ENCODE assay signal across 8 cellular contexts in genomic region chr4:78057135-78057599, GRCh38. TPM values are rescaled to one million over a fixed set of nuclear protein-coding genes. Genes with fewer than 3 reads are reported as not detected.
A peak's percentile ranks its signal among the peaks of the same experiment; 100 is the strongest.
DNase-seq lines count a peak whose midpoint lies in the region; ATAC-seq, FAIRE-seq and TF ChIP-seq lines count a peak whose summit lies in the region.

TSS of gene FRAS1 (plus strand) at chr4:78057323. CDS start at chr4:78058010, 687 bp downstream.

- CTCF ChIA-PET in A549 (lab: Yijun Ruan, JAX) (interaction anchor here (0.8 to 1.7 kb wide), 4 partner anchors 33 to 493 kb away, joined by 3 to 7 read pairs (median 4); no protein-coding TSS in a partner anchor), RWPE1 (lab: Yijun Ruan, JAX) (interaction anchor here (0.7 kb wide), 2 partner anchors 16 to 35 kb away, joined by 3 to 5 read pairs; no protein-coding TSS in a partner anchor), HepG2 (lab: Yijun Ruan, JAX; ENCODE audit: low intra/inter-chr PET ratio, low total read pairs) (interaction anchor here (1.6 kb wide), 1 partner anchor 62 kb away, joined by 4 read pairs; no protein-coding TSS in a partner anchor)

- 0% methylated on average over 9 of the region's 39 CpGs for WGBS in A549 (ENCODE audit: missing lambda C conversion rate)
- WGBS in HepG2 (ENCODE audit: low lambda C conversion rate), result under 1% methylated on average over 25 of the region's 39 CpGs

- POLR2A ChIA-PET in A549 (lab: Yijun Ruan, JAX), result interaction anchor here (0.5 to 1.5 kb wide), 3 partner anchors 195 to 495 kb away, joined by 3 to 4 read pairs (median 4); partner anchors contain the start of genes ANXA3 and MRPL1
- POLR2A ChIA-PET in RWPE1 (lab: Yijun Ruan, JAX; ENCODE audit: low non-redundant PET), result no interaction called here
- POLR2A ChIA-PET in HepG2 (lab: Yijun Ruan, JAX), result interaction anchor here (0.8 to 2.3 kb wide), 15 partner anchors 8 to 195 kb away, joined by 3 to 19 read pairs (median 5); partner anchors contain the start of gene MRPL1

- H3K4me3 ChIP-seq in A549 (peak within 1 kb of the TSS; percentile 94), GM12865 (ENCODE audit: low read depth, low read length) (peak within 1 kb of the TSS; percentile 42), colonic mucosa (peak within 1 kb of the TSS; percentile 47), HepG2 (replicated peaks in 1 of 3; ENCODE audit: insufficient read depth in 1 of 3, low read depth in 2 of 3, low read length in 3 of 3) (peak within 1 kb of the TSS; percentile 67 to 97 (median 85))

- peaks cover 38% of the 10 kb centered on the region for H3K4me1 Mint-ChIP-seq in stimulated activated naive CD8-positive, alpha-beta T cell treated with anti-CD3 and anti-CD28 coated beads, Interleukin-15, amount 100 ng/mL, for 72 hours

- no peak for TF ChIP-seq EP300 in A549 (IDR thresholded peaks at IDR 0.05)
- TF ChIP-seq EP300 in HepG2 (IDR thresholded peaks at IDR 0.05; ENCODE audit: low read depth in 2 of 2, low read length in 2 of 2), result no peak
- no peak for TF ChIP-seq EP300 in HepG2 (CRISPR knock-in tag; IDR thresholded peaks at IDR 0.05; ENCODE audit: borderline replicate concordance)

- peak; percentile 26; the same call in 1 of the 2 replicates for TF ChIP-seq POLR2A in A549 (IDR thresholded peaks at IDR 0.05; ENCODE audit: low read length)
- peak in 1 of 2 experiments; percentile 76; a peak in 2 of 4 replicates for TF ChIP-seq POLR2A in HepG2 (IDR thresholded peaks at IDR 0.05; ENCODE audit: insufficient read depth in 1 of 2, low read depth in 2 of 2, low read length in 2 of 2)

- peak; percentile 17 to 20 for DNase-seq in A549 (ENCODE audit: low read depth in 1 of 2, low spot score in 1 of 2)
- no peak for DNase-seq in GM12865 (ENCODE audit: low read depth)
- peak; percentile 20 for DNase-seq in RWPE1 (ENCODE audit: low spot score)
- peak; percentile 47 for DNase-seq in colonic mucosa
- DNase-seq in HepG2 (ENCODE audit: low spot score), result peak; percentile 62
- peak; percentile 29 to 33 for DNase-seq in stimulated activated naive CD8-positive, alpha-beta T cell treated with anti-CD3 and anti-CD28 coated beads, Interleukin-15, amount 100 ng/mL, for 72 hours

- no peaks in the 10 kb centered on the region for H3K27me3 ChIP-seq in colonic mucosa
- no peaks in the 10 kb centered on the region; a peak in 1 of 5 replicates for H3K27me3 ChIP-seq in HepG2 (ENCODE audit: control insufficient read depth in 1 of 2, insufficient read depth in 2 of 2, low read length in 2 of 2)

- H3K27ac ChIP-seq in A549 (peak within 1 kb of the TSS; percentile 86 to 95), RWPE1 (peak within 1 kb of the TSS; percentile 59), colonic mucosa (no peak within 1 kb of the TSS), HepG2 (ENCODE audit: extremely low read length, insufficient read depth, low read length) (peak within 1 kb of the TSS; percentile 86)

- TF ChIP-seq CTCF in A549 (IDR thresholded peaks at IDR 0.05) (peak; percentile 14; the same call in 2 of the 3 replicates), GM12865 (IDR thresholded peaks at IDR 0.05; ENCODE audit: insufficient read depth, low read depth, low read length, missing control alignments) (no peak), RWPE1 (conservative IDR thresholded peaks at IDR 0.05; ENCODE audit: low read depth) (no peak), colonic mucosa (IDR thresholded peaks at IDR 0.05) (no peak), HepG2 (CRISPR knock-in tag; IDR thresholded peaks at IDR 0.05) (peak; percentile 71)

- H4K20me1 ChIP-seq in HepG2 (ENCODE audit: insufficient read depth, low read length), result peaks cover 8% of the 10 kb centered on the region; the same call in 1 of the 2 replicates

- H3K4me3 Mint-ChIP-seq in stimulated activated naive CD8-positive, alpha-beta T cell treated with anti-CD3 and anti-CD28 coated beads, Interleukin-15, amount 100 ng/mL, for 72 hours, result peak within 1 kb of the TSS; percentile 90 to 96

- H3K4me2 ChIP-seq in A549 (peak within 1 kb of the TSS; percentile 96), HepG2 (ENCODE audit: low read depth, low read length) (peak within 1 kb of the TSS; percentile 89)

- TF ChIP-seq RAD21 in A549 (conservative IDR thresholded peaks at IDR 0.05 in 1 of 2, IDR thresholded peaks at IDR 0.05 in 1 of 2), result no peak
- no peak; the same call in 1 of the 2 replicates for TF ChIP-seq RAD21 in HepG2 (CRISPR knock-in tag; IDR thresholded peaks at IDR 0.05)

- H3K9ac ChIP-seq in colonic mucosa (ENCODE audit: low read depth in 2 of 2, low read length in 2 of 2) (peak within 1 kb of the TSS; percentile 41 to 62), HepG2 (ENCODE audit: insufficient read depth, low read depth, low read length) (peak within 1 kb of the TSS; percentile 78)

- H3K36me3 ChIP-seq in colonic mucosa (no peaks in the 10 kb centered on the region), HepG2 (replicated peaks in 1 of 2; ENCODE audit: control insufficient read depth in 1 of 2, insufficient read depth in 2 of 2, low read length in 2 of 2) (no peaks in the 10 kb centered on the region)

- ATAC-seq in A549 (peak; percentile 51 to 68), HG03432 (IDR thresholded peaks at IDR 0.05; ENCODE audit: unreplicated experiment) (peak; percentile 34), HepG2 (peak; percentile 70), HG03108 (IDR thresholded peaks at IDR 0.05; ENCODE audit: unreplicated experiment) (no peak)
- ATAC-seq in stimulated activated naive CD8-positive, alpha-beta T cell treated with anti-CD3 and anti-CD28 coated beads, Interleukin-15, amount 100 ng/mL, for 72 hours, result peak; percentile 63

- H3K27me3 Mint-ChIP-seq in stimulated activated naive CD8-positive, alpha-beta T cell treated with anti-CD3 and anti-CD28 coated beads, Interleukin-15, amount 100 ng/mL, for 72 hours, result peaks cover 66% of the 10 kb centered on the region

- no peaks in the 10 kb centered on the region for H3K9me3 Mint-ChIP-seq in stimulated activated naive CD8-positive, alpha-beta T cell treated with anti-CD3 and anti-CD28 coated beads, Interleukin-15, amount 100 ng/mL, for 72 hours

- peaks cover 52% of the 10 kb centered on the region for H3K79me2 ChIP-seq in HepG2 (ENCODE audit: insufficient read depth, low read length)

- peak within 1 kb of the TSS; percentile 85 to 93 for H3K27ac Mint-ChIP-seq in stimulated activated naive CD8-positive, alpha-beta T cell treated with anti-CD3 and anti-CD28 coated beads, Interleukin-15, amount 100 ng/mL, for 72 hours

- in situ Hi-C loops in HepG2 (cut with HindIII; ENCODE audit: extremely low pct_ligation_motif_present, low pct_unique_long_range_greater_than_20kb), result loop anchor here (5.0 kb wide), 1 partner anchor 65 kb away; no protein-coding TSS in a partner anchor

- peak within 1 kb of the TSS; percentile 86 for H2AFZ ChIP-seq in HepG2 (ENCODE audit: low read length)

- no peaks in the 10 kb centered on the region for H3K9me3 ChIP-seq in A549
- H3K9me3 ChIP-seq in colonic mucosa, result no peaks in the 10 kb centered on the region
- H3K9me3 ChIP-seq in HepG2 (ENCODE audit: low read length), result no peaks in the 10 kb centered on the region

- BruUV-seq in HepG2 (replicated peaks; lab: Mats Ljungman, UMichigan), result no TSS peak

- intact Hi-C loops in colonic mucosa (cut with DNase I) (no loop called here), HepG2 (cut with micrococcal nuclease; ENCODE audit: unreplicated experiment) (loop anchor here (2.0 to 10.0 kb wide), 8 partner anchors 40 to 720 kb away; partner anchors contain the start of gene BMP2K)

- no peak for FAIRE-seq in A549 (lab: Jason Lieb, UNC)
- no peak for FAIRE-seq in HepG2 (lab: Jason Lieb, UNC)

- H3K4me1 ChIP-seq in A549, result 0 out of 3 replicates have a peak, but pooled peaks cover 4% of the 10 kb centered on the region
- no peaks in the 10 kb centered on the region for H3K4me1 ChIP-seq in colonic mucosa
- H3K4me1 ChIP-seq in HepG2 (ENCODE audit: insufficient read depth, low read length), result peaks cover 31% of the 10 kb centered on the region

TF ChIP-seq in A549, 52 proteins besides CTCF, POLR2A, EP300 and RAD21 (continues in another document):
- TF ChIP-seq NFE2L2 (conservative IDR thresholded peaks at IDR 0.05; ENCODE audit: low read length), result no peak

TF ChIP-seq in HepG2, 621 proteins besides CTCF, POLR2A, EP300 and RAD21 (continues in another document):
- TF ChIP-seq ZBTB20 (CRISPR knock-in tag; IDR thresholded peaks at IDR 0.05; ENCODE audit: borderline replicate concordance, low read depth) (peak; percentile 11; the same call in 1 of the 2 replicates), ZNF749 (CRISPR knock-in tag; IDR thresholded peaks at IDR 0.05; ENCODE audit: borderline replicate concordance) (peak; percentile 78; the same call in 1 of the 2 replicates), ZNF10 (CRISPR knock-in tag; IDR thresholded peaks at IDR 0.05; ENCODE audit: borderline replicate concordance, low read depth) (no peak)

RNA-seq across cellular contexts. Expression of gene FRAS1, which starts in this region (rescaled TPM):
- polyA plus RNA-seq in A549 (2011; rRNA removed) (5.8 and 8.8 TPM in 2 replicates), A549 (2017; fragmentation: RNase III; extraction: RNeasy Plus Mini Kit Qiagen cat#74134 plus additional on column Dnase treatment) (2.3 to 3.0 TPM (median 2.8 TPM) in 3 replicates), HepG2 (2011; rRNA removed) (18.8 and 22.5 TPM in 2 replicates)
- polyA plus RNA-seq in A549 (2012; cell fraction: cytosol; rRNA removed), result 0.90 and 0.98 TPM in 2 replicates
- polyA plus RNA-seq in A549 (2012; cell fraction: nucleus; rRNA removed), result 3.2 and 3.8 TPM in 2 replicates
- polyA minus RNA-seq in A549 (2011; rRNA and poly(A)+ RNA removed), result 32.5 and 33.8 TPM in 2 replicates
- total RNA-seq in colonic mucosa (1 to 10 TPM; 2.1 to 4.0 TPM), HepG2 (2016; rRNA removed; fragmentation: Illumina TruSeq; extraction: Trizol) (22.5 and 31.6 TPM in 2 replicates)
- 13.7 and 14.5 TPM in 2 replicates for total RNA-seq in HepG2 (2016; cell fraction: cytosol; rRNA removed; fragmentation: Illumina TruSeq; extraction: Trizol; ENCODE audit: low read depth)
- total RNA-seq in HepG2 (2016; cell fraction: insoluble cytoplasmic fraction; rRNA removed; fragmentation: Illumina TruSeq; extraction: Trizol), result 20.9 and 28.4 TPM in 2 replicates
- total RNA-seq in HepG2 (2016; cell fraction: membrane; rRNA removed; fragmentation: Illumina TruSeq; extraction: Trizol), result 9.1 and 9.7 TPM in 2 replicates
- total RNA-seq in HepG2 (2016; cell fraction: nucleus; rRNA removed; fragmentation: Illumina TruSeq; extraction: Trizol), result 116 and 129 TPM in 2 replicates
- 13.1 TPM in 2 replicates for polyA plus RNA-seq in HepG2 (2011; cell fraction: cytosol; rRNA removed)
- polyA plus RNA-seq in HepG2 (2011; cell fraction: nucleus; rRNA removed), result 50.1 and 57.4 TPM in 2 replicates
- polyA plus RNA-seq in HepG2 (2012), result 18.9 and 20.0 TPM in 2 replicates
- polyA plus RNA-seq in HepG2 (2016; cell fraction: cytosol; fragmentation: Illumina TruSeq; extraction: Trizol; ENCODE audit: low read depth), result 0.77 and 0.84 TPM in 2 replicates
- 9.4 and 9.7 TPM in 2 replicates for polyA plus RNA-seq in HepG2 (2016; cell fraction: insoluble cytoplasmic fraction; fragmentation: Illumina TruSeq; extraction: Trizol; ENCODE audit: low read depth)
- 1.5 and 1.6 TPM in 2 replicates for polyA plus RNA-seq in HepG2 (2016; cell fraction: membrane; fragmentation: Illumina TruSeq; extraction: Trizol; ENCODE audit: low read depth)
- polyA plus RNA-seq in HepG2 (2016; cell fraction: nucleus; fragmentation: Illumina TruSeq; extraction: Trizol; ENCODE audit: insufficient read depth, low read depth), result 38.0 and 42.4 TPM in 2 replicates
- 6.5 and 171 TPM in 2 replicates for polyA minus RNA-seq in HepG2 (2011; rRNA and poly(A)+ RNA removed; ENCODE audit: low replicate concordance)
- 48.0 and 59.8 TPM in 2 replicates for polyA minus RNA-seq in HepG2 (2011; cell fraction: cytosol; rRNA and poly(A)+ RNA removed)
- 160 and 208 TPM in 2 replicates for polyA minus RNA-seq in HepG2 (2011; cell fraction: nucleus; rRNA and poly(A)+ RNA removed)

Comparison
In these comparisons a context has a peak if more than half of its experiments do, and no peak if none do; other contexts are left out.
1. H3K4me3 ChIP-seq: peak in every context shown above with its lines; median percentile 94 in A549; 85 in HepG2; 47 in colonic mucosa; 42 in GM12865.
2. CTCF ChIP-seq: peak in A549 (single experiment) and HepG2 (single experiment); none in GM12865 (single experiment), RWPE1 (single experiment) and colonic mucosa (single experiment).
3. Of the 38 proteins assayed by ChIP-seq in both HepG2 and A549: peak only in HepG2: HMGXB4 and PHF8; only in A549: none; in both: CTCF; in neither: 31; mixed calls (peak in some experiments, not most) for 4.